9 cellular contexts compared by ENCODE assay signal in genomic region chr16:3637371-3637923, GRCh38. TPM values are rescaled to one million over a fixed set of nuclear protein-coding genes. Genes with fewer than 3 reads are reported as not detected.
DNase-seq lines count a peak whose midpoint lies in the region; ATAC-seq, FAIRE-seq and TF ChIP-seq lines count a peak whose summit lies in the region.
"Had no signal": no experiment of that assay in that cellular context is flagged by ENCODE, and none has a peak within 500 bp of the region (broad histone marks: within the 10 kb centered on the region; RNA-seq: fewer than 3 reads in every experiment).

No MANE protein-coding gene starts in this region.

- in situ Hi-C loops in HepG2 (cut with HindIII; ENCODE audit: extremely low pct_ligation_motif_present, low pct_unique_long_range_greater_than_20kb) = no loop called here

- no peak overlapping the region for H3K4me3 ChIP-seq in BLaER1 treated with 17β-estradiol and CSF1 and Interleukin-3, amounts not matched to agents 10 nM and 100 nM
- no peak overlapping the region for H3K4me3 ChIP-seq in HepG2 (replicated peaks in 1 of 3; ENCODE audit: insufficient read depth in 1 of 3, low read depth in 2 of 3, low read length in 3 of 3)

- peaks cover 0 to 31% (median 16%) of the 10 kb centered on the region in 11 experiments; a peak in 16 of 22 replicates for H3K36me3 ChIP-seq in BLaER1 treated with 17β-estradiol and CSF1 and Interleukin-3, amounts not matched to agents 10 nM and 100 nM
- peaks cover 0 to 2% of the 10 kb centered on the region in 2 experiments; a peak in 1 of 5 replicates for H3K36me3 ChIP-seq in HepG2 (replicated peaks in 1 of 2; ENCODE audit: control insufficient read depth in 1 of 2, insufficient read depth in 2 of 2, low read length in 2 of 2)

- H2AFZ ChIP-seq in HepG2 (ENCODE audit: low read length) = peak overlapping the region; percentile 22

- H3K27ac Mint-ChIP-seq in activated CD4-positive, alpha-beta memory T cell treated with anti-CD3 and anti-CD28 coated beads for 36 hours = peak overlapping the region; percentile 72

- peak; percentile 51 for ATAC-seq in HepG2

- TF ChIP-seq POLR2A in HepG2 (IDR thresholded peaks at IDR 0.05; ENCODE audit: insufficient read depth in 1 of 2, low read depth in 2 of 2, low read length in 2 of 2) = no peak

- TF ChIP-seq RAD21 in HepG2 (CRISPR knock-in tag; IDR thresholded peaks at IDR 0.05) = no peak

- H3K4me2 ChIP-seq in BLaER1 treated with 17β-estradiol and CSF1 and Interleukin-3, amounts not matched to agents 10 nM and 100 nM = peak overlapping the region; percentile 53 to 81 (median 71)
- H3K4me2 ChIP-seq in HepG2 (ENCODE audit: low read depth, low read length) = peak overlapping the region; percentile 74

- H3K27me3 ChIP-seq in BLaER1 treated with 17β-estradiol and CSF1 and Interleukin-3, amounts not matched to agents 10 nM and 100 nM = no peaks in the 10 kb centered on the region
- no peaks in the 10 kb centered on the region for H3K27me3 ChIP-seq in HepG2 (ENCODE audit: control insufficient read depth in 1 of 2, insufficient read depth in 2 of 2, low read length in 2 of 2)

- FAIRE-seq in HepG2 (lab: Jason Lieb, UNC) = peak; percentile 79
- FAIRE-seq: bronchial epithelial cell had no signal

- H3K79me2 ChIP-seq in HepG2 (ENCODE audit: insufficient read depth, low read length) = peaks cover 6% of the 10 kb centered on the region

- peak overlapping the region; percentile 57 to 78 (median 68) for H3K9ac ChIP-seq in BLaER1 treated with 17β-estradiol and CSF1 and Interleukin-3, amounts not matched to agents 10 nM and 100 nM
- peak overlapping the region; percentile 59 for H3K9ac ChIP-seq in HepG2 (ENCODE audit: insufficient read depth, low read depth, low read length)

- peaks cover 24 to 46% (median 37%) of the 10 kb centered on the region in 10 experiments for H3K4me1 ChIP-seq in BLaER1 treated with 17β-estradiol and CSF1 and Interleukin-3, amounts not matched to agents 10 nM and 100 nM
- peaks cover 47% of the 10 kb centered on the region for H3K4me1 ChIP-seq in HepG2 (ENCODE audit: insufficient read depth, low read length)

- H3K9me3 ChIP-seq in BLaER1 treated with 17β-estradiol and CSF1 and Interleukin-3, amounts not matched to agents 10 nM and 100 nM (replicated peaks in 1 of 11) = peaks cover 0 to 7% (median 0%) of the 10 kb centered on the region in 11 experiments; a peak in 1 of 22 replicates
- no peaks in the 10 kb centered on the region for H3K9me3 ChIP-seq in HepG2 (ENCODE audit: low read length)

- intact Hi-C loops in activated CD4-positive, alpha-beta memory T cell treated with anti-CD3 and anti-CD28 coated beads for 36 hours (cut with micrococcal nuclease) = no loop called here
- intact Hi-C loops in HepG2 (cut with micrococcal nuclease; ENCODE audit: unreplicated experiment) = no loop called here

- CTCF ChIA-PET in activated CD4-positive, alpha-beta memory T cell treated with anti-CD3 and anti-CD28 coated beads for 36 hours (lab: Charles Lee) = interaction anchor here (1.3 kb wide), 1 partner anchor 16 kb away, joined by 4 read pairs; no protein-coding TSS in a partner anchor
- CTCF ChIA-PET in HepG2 (lab: Yijun Ruan, JAX; ENCODE audit: low intra/inter-chr PET ratio, low total read pairs) = no interaction called here

- TF ChIP-seq EP300 in HepG2 (IDR thresholded peaks at IDR 0.05; ENCODE audit: low read depth in 2 of 2, low read length in 2 of 2) = no peak
- no peak for TF ChIP-seq EP300 in HepG2 (CRISPR knock-in tag; IDR thresholded peaks at IDR 0.05; ENCODE audit: borderline replicate concordance)

- H3K4me3 Mint-ChIP-seq in activated CD4-positive, alpha-beta memory T cell treated with anti-CD3 and anti-CD28 coated beads for 36 hours = no peak overlapping the region

- TF ChIP-seq CTCF in HepG2 (CRISPR knock-in tag; IDR thresholded peaks at IDR 0.05) = no peak

- BruUV-seq in HepG2 (replicated peaks; lab: Mats Ljungman, UMichigan) = no TSS peak

- WGBS in HepG2 (ENCODE audit: low lambda C conversion rate) = 21% methylated on average over 3 of the region's 3 CpGs

- H3K36me3 Mint-ChIP-seq in activated CD4-positive, alpha-beta memory T cell treated with anti-CD3 and anti-CD28 coated beads for 36 hours = no peaks in the 10 kb centered on the region

- no peaks in the 10 kb centered on the region for H3K27me3 Mint-ChIP-seq in activated CD4-positive, alpha-beta memory T cell treated with anti-CD3 and anti-CD28 coated beads for 36 hours

- H3K27ac ChIP-seq in BLaER1 treated with 17β-estradiol and CSF1 and Interleukin-3, amounts not matched to agents 10 nM and 100 nM = peak overlapping the region; percentile 69 to 87 (median 82)
- peak overlapping the region; percentile 70 for H3K27ac ChIP-seq in HepG2 (ENCODE audit: extremely low read length, insufficient read depth, low read length)

- peaks cover 0 to 19% (median 0%) of the 10 kb centered on the region in 11 experiments; a peak in 7 of 22 replicates for H4K20me1 ChIP-seq in BLaER1 treated with 17β-estradiol and CSF1 and Interleukin-3, amounts not matched to agents 10 nM and 100 nM
- H4K20me1 ChIP-seq in HepG2 (ENCODE audit: insufficient read depth, low read length) = no peaks in the 10 kb centered on the region

- peaks cover 21% of the 10 kb centered on the region for H3K4me1 Mint-ChIP-seq in activated CD4-positive, alpha-beta memory T cell treated with anti-CD3 and anti-CD28 coated beads for 36 hours (ENCODE audit: low read depth)

- POLR2A ChIA-PET in activated CD4-positive, alpha-beta memory T cell treated with anti-CD3 and anti-CD28 coated beads for 36 hours (lab: Charles Lee) = interaction anchor here (1.1 to 1.4 kb wide), 2 partner anchors 12 to 57 kb away, joined by 3 read pairs; no protein-coding TSS in a partner anchor
- POLR2A ChIA-PET in HepG2 (lab: Yijun Ruan, JAX) = interaction anchor here (1.1 to 1.4 kb wide), 4 partner anchors 9 to 237 kb away, joined by 3 to 9 read pairs (median 4); partner anchors contain the start of genes DNASE1, ZNF174 and ZSCAN32

- no peaks in the 10 kb centered on the region for H3K9me3 Mint-ChIP-seq in activated CD4-positive, alpha-beta memory T cell treated with anti-CD3 and anti-CD28 coated beads for 36 hours

- DNase-seq in Kasumi-1 (lab: John Stamatoyannopoulos, UW) = peak; percentile 44 to 46
- DNase-seq in activated CD4-positive, alpha-beta memory T cell treated with anti-CD3 and anti-CD28 coated beads for 36 hours = peak; percentile 47
- peak; percentile 60 for DNase-seq in HepG2 (ENCODE audit: low spot score)
- DNase-seq in NCI-H510A treated with DMSO at 0.1 percent for 48 hours (lab: John Stamatoyannopoulos, UW) = no peak
- no peak for DNase-seq in T-helper 9 cell
- DNase-seq in cerebellum (ENCODE audit: low spot score) = no peak
- DNase-seq in amniotic stem cell (lab: John Stamatoyannopoulos, UW) = no peak

RNA-seq across cellular contexts. Expression of gene DNASE1, which starts 17.0 kb away (rescaled TPM):
- 10 to 100 TPM; 11.4 to 14.3 TPM for total RNA-seq in activated CD4-positive, alpha-beta memory T cell treated with anti-CD3 and anti-CD28 coated beads for 36 hours
- 3.7 and 7.1 TPM in 2 replicates for total RNA-seq in HepG2 (2016; rRNA removed; fragmentation: Illumina TruSeq; extraction: Trizol)
- 9.5 and 9.7 TPM in 2 replicates for total RNA-seq in HepG2 (2016; cell fraction: cytosol; rRNA removed; fragmentation: Illumina TruSeq; extraction: Trizol; ENCODE audit: low read depth)
- 4.1 and 7.3 TPM in 2 replicates for total RNA-seq in HepG2 (2016; cell fraction: insoluble cytoplasmic fraction; rRNA removed; fragmentation: Illumina TruSeq; extraction: Trizol)
- 11.1 and 12.4 TPM in 2 replicates for total RNA-seq in HepG2 (2016; cell fraction: membrane; rRNA removed; fragmentation: Illumina TruSeq; extraction: Trizol)
- total RNA-seq in HepG2 (2016; cell fraction: nucleus; rRNA removed; fragmentation: Illumina TruSeq; extraction: Trizol) = 11.8 and 13.6 TPM in 2 replicates
- 11.1 and 13.0 TPM in 2 replicates for polyA plus RNA-seq in HepG2 (2011; rRNA removed)
- polyA plus RNA-seq in HepG2 (2011; cell fraction: cytosol; rRNA removed) = 5.4 and 7.4 TPM in 2 replicates
- 37.1 and 37.7 TPM in 2 replicates for polyA plus RNA-seq in HepG2 (2011; cell fraction: nucleus; rRNA removed)
- 7.2 and 10.3 TPM in 2 replicates for polyA plus RNA-seq in HepG2 (2012)
- polyA plus RNA-seq in HepG2 (2016; cell fraction: cytosol; fragmentation: Illumina TruSeq; extraction: Trizol; ENCODE audit: low read depth) = 10.1 and 11.6 TPM in 2 replicates
- 2.9 and 3.5 TPM in 2 replicates for polyA plus RNA-seq in HepG2 (2016; cell fraction: insoluble cytoplasmic fraction; fragmentation: Illumina TruSeq; extraction: Trizol; ENCODE audit: low read depth)
- polyA plus RNA-seq in HepG2 (2016; cell fraction: membrane; fragmentation: Illumina TruSeq; extraction: Trizol; ENCODE audit: low read depth) = 9.6 and 10.1 TPM in 2 replicates
- 15.7 and 20.9 TPM in 2 replicates for polyA plus RNA-seq in HepG2 (2016; cell fraction: nucleus; fragmentation: Illumina TruSeq; extraction: Trizol; ENCODE audit: insufficient read depth, low read depth)
- 12.4 and 52.9 TPM in 2 replicates for polyA minus RNA-seq in HepG2 (2011; rRNA and poly(A)+ RNA removed; ENCODE audit: low replicate concordance)
- polyA minus RNA-seq in HepG2 (2011; cell fraction: cytosol; rRNA and poly(A)+ RNA removed) = 3.9 and 4.6 TPM in 2 replicates
- 13.1 and 20.5 TPM in 2 replicates for polyA minus RNA-seq in HepG2 (2011; cell fraction: nucleus; rRNA and poly(A)+ RNA removed)
- total RNA-seq in cerebellum = 60.1 TPM

RNA-seq across cellular contexts. Expression of gene SLX4, which starts 26.0 kb away (rescaled TPM):
- total RNA-seq in activated CD4-positive, alpha-beta memory T cell treated with anti-CD3 and anti-CD28 coated beads for 36 hours = 10 to 100 TPM; 13.4 to 15.3 TPM
- total RNA-seq in HepG2 (2016; rRNA removed; fragmentation: Illumina TruSeq; extraction: Trizol) (2.5 and 3.6 TPM in 2 replicates), cerebellum (12.2 TPM)
- total RNA-seq in HepG2 (2016; cell fraction: cytosol; rRNA removed; fragmentation: Illumina TruSeq; extraction: Trizol; ENCODE audit: low read depth) = 0.97 and 1.0 TPM in 2 replicates
- total RNA-seq in HepG2 (2016; cell fraction: insoluble cytoplasmic fraction; rRNA removed; fragmentation: Illumina TruSeq; extraction: Trizol) = 2.1 and 3.8 TPM in 2 replicates
- 1.3 and 1.6 TPM in 2 replicates for total RNA-seq in HepG2 (2016; cell fraction: membrane; rRNA removed; fragmentation: Illumina TruSeq; extraction: Trizol)
- total RNA-seq in HepG2 (2016; cell fraction: nucleus; rRNA removed; fragmentation: Illumina TruSeq; extraction: Trizol) = 7.6 and 7.9 TPM in 2 replicates
- polyA plus RNA-seq in HepG2 (2011; rRNA removed) = 1.1 and 1.3 TPM in 2 replicates
- 0.40 and 0.46 TPM in 2 replicates for polyA plus RNA-seq in HepG2 (2011; cell fraction: cytosol; rRNA removed)
- polyA plus RNA-seq in HepG2 (2011; cell fraction: nucleus; rRNA removed) = 5.4 and 5.9 TPM in 2 replicates
- 0.97 and 1.2 TPM in 2 replicates for polyA plus RNA-seq in HepG2 (2012)
- polyA plus RNA-seq in HepG2 (2016; cell fraction: cytosol; fragmentation: Illumina TruSeq; extraction: Trizol; ENCODE audit: low read depth) = 0.16 and 0.18 TPM in 2 replicates
- 1.1 and 1.7 TPM in 2 replicates for polyA plus RNA-seq in HepG2 (2016; cell fraction: insoluble cytoplasmic fraction; fragmentation: Illumina TruSeq; extraction: Trizol; ENCODE audit: low read depth)
- polyA plus RNA-seq in HepG2 (2016; cell fraction: membrane; fragmentation: Illumina TruSeq; extraction: Trizol; ENCODE audit: low read depth) = 0.21 and 0.31 TPM in 2 replicates
- 12.5 and 14.1 TPM in 2 replicates for polyA plus RNA-seq in HepG2 (2016; cell fraction: nucleus; fragmentation: Illumina TruSeq; extraction: Trizol; ENCODE audit: insufficient read depth, low read depth)
- 1.5 and 3.9 TPM in 2 replicates for polyA minus RNA-seq in HepG2 (2011; rRNA and poly(A)+ RNA removed; ENCODE audit: low replicate concordance)
- 0.89 and 1.1 TPM in 2 replicates for polyA minus RNA-seq in HepG2 (2011; cell fraction: cytosol; rRNA and poly(A)+ RNA removed)
- 4.4 and 5.1 TPM in 2 replicates for polyA minus RNA-seq in HepG2 (2011; cell fraction: nucleus; rRNA and poly(A)+ RNA removed)

Comparison
In these comparisons a context has a peak if more than half of its experiments do, and no peak if none do; other contexts are left out.
1. DNase-seq: peak in Kasumi-1 (2 of 2), activated CD4-positive, alpha-beta memory T cell treated with anti-CD3 and anti-CD28 coated beads for 36 hours (single experiment) and HepG2 (single experiment); none in NCI-H510A treated with DMSO at 0.1 percent for 48 hours (single experiment), T-helper 9 cell (single experiment), cerebellum (single experiment) and amniotic stem cell (single experiment).